1 cellular context compared by ENCODE assay signal in genomic region chr19:33241530-33242101, GRCh38.
A peak's percentile ranks its signal among the peaks of the same experiment; 100 is the strongest.
TF ChIP-seq lines count a peak whose summit lies in the region.

No MANE protein-coding gene starts in this region.

TF ChIP-seq in K562, 482 proteins besides CTCF, POLR2A, EP300 and RAD21 (continued from another document):
- no peak for TF ChIP-seq ZNF263 (CRISPR knock-in tag; IDR thresholded peaks at IDR 0.05; ENCODE audit: borderline replicate concordance)
- no peak for TF ChIP-seq ATF4 (CRISPR knock-in tag; IDR thresholded peaks at IDR 0.05)
- no peak for TF ChIP-seq FOXK2 (conservative IDR thresholded peaks at IDR 0.05 in 1 of 2, IDR thresholded peaks at IDR 0.05 in 1 of 2; ENCODE audit: low read depth in 2 of 2)
- TF ChIP-seq ZNF280B (CRISPR knock-in tag; IDR thresholded peaks at IDR 0.05): no peak
- TF ChIP-seq RREB1 (CRISPR knock-in tag; IDR thresholded peaks at IDR 0.05): no peak
- peak; percentile 78 for TF ChIP-seq CC2D1A (IDR thresholded peaks at IDR 0.05)
- no peak for TF ChIP-seq MEF2D (tag; conservative IDR thresholded peaks at IDR 0.05; ENCODE audit: low read depth)
- no peak for TF ChIP-seq ZNF324 (CRISPR knock-in tag; IDR thresholded peaks at IDR 0.05)
- TF ChIP-seq TRIM25 (IDR thresholded peaks at IDR 0.05; ENCODE audit: borderline replicate concordance): no peak
- TF ChIP-seq RB1 (IDR thresholded peaks at IDR 0.05; ENCODE audit: low read depth): peak; percentile 62
- no peak for TF ChIP-seq FOXK1 (CRISPR knock-in tag; IDR thresholded peaks at IDR 0.05; ENCODE audit: borderline replicate concordance)
- TF ChIP-seq RBBP5 (IDR thresholded peaks at IDR 0.05; ENCODE audit: borderline replicate concordance, insufficient read depth, low read length, poor library complexity, severe bottlenecking): no peak
- no peak for TF ChIP-seq ZNF445 (CRISPR knock-in tag; IDR thresholded peaks at IDR 0.05; ENCODE audit: low read depth)
- TF ChIP-seq ZNF134 (CRISPR knock-in tag; conservative IDR thresholded peaks at IDR 0.05): no peak
- no peak for TF ChIP-seq ZBTB9 (CRISPR knock-in tag; IDR thresholded peaks at IDR 0.05)
